ENCODE assay signal across 1 cellular context in the genomic region with DNA sequence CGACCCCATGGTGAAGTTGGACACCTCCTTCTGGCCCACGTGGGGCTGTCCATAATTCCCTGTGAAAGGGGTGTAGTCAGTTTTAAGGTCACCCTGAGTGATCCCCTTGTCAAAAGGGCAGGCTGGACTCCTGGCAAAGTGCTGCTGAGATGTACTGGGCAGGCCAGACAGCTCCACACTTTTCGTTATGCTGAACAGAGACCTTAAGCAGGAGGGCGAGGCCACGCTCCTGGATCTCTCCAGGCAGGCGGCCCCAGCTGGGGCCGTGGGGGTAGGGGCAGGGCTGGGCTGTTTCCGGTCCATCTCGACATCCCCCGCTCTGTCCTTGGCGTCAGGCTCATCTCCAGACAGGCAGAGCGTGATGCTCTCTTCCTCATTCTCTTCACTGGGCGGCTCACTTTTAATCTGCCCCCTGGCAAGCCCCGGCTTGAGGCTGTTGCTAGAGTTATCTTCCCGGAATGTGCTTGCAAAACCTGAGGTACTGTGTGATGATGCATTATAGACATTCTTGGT.
TF ChIP-seq lines count a peak whose summit lies in the region.

No MANE protein-coding gene starts in this region.

TF ChIP-seq in GM23338, 12 proteins besides CTCF, POLR2A, EP300 and RAD21 (continued from another document):
- TF ChIP-seq, protein P1, sequence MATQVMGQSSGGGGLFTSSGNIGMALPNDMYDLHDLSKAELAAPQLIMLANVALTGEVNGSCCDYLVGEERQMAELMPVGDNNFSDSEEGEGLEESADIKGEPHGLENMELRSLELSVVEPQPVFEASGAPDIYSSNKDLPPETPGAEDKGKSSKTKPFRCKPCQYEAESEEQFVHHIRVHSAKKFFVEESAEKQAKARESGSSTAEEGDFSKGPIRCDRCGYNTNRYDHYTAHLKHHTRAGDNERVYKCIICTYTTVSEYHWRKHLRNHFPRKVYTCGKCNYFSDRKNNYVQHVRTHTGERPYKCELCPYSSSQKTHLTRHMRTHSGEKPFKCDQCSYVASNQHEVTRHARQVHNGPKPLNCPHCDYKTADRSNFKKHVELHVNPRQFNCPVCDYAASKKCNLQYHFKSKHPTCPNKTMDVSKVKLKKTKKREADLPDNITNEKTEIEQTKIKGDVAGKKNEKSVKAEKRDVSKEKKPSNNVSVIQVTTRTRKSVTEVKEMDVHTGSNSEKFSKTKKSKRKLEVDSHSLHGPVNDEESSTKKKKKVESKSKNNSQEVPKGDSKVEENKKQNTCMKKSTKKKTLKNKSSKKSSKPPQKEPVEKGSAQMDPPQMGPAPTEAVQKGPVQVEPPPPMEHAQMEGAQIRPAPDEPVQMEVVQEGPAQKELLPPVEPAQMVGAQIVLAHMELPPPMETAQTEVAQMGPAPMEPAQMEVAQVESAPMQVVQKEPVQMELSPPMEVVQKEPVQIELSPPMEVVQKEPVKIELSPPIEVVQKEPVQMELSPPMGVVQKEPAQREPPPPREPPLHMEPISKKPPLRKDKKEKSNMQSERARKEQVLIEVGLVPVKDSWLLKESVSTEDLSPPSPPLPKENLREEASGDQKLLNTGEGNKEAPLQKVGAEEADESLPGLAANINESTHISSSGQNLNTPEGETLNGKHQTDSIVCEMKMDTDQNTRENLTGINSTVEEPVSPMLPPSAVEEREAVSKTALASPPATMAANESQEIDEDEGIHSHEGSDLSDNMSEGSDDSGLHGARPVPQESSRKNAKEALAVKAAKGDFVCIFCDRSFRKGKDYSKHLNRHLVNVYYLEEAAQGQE (IDR thresholded peaks at IDR 0.05; ENCODE audit: unreplicated experiment) = no peak
- TF ChIP-seq EZH2phosphoT487 (IDR thresholded peaks at IDR 0.05; ENCODE audit: unreplicated experiment) (no peak), ZNF331 (CRISPR knock-in tag; IDR thresholded peaks at IDR 0.05; ENCODE audit: low read depth) (no peak), STAT1 (IDR thresholded peaks at IDR 0.05; ENCODE audit: unreplicated experiment) (no peak), POLR2AphosphoS5 (IDR thresholded peaks at IDR 0.05; ENCODE audit: low read depth) (no peak), ZNF114 (CRISPR knock-in tag; IDR thresholded peaks at IDR 0.05) (no peak), CREB1 (CRISPR knock-in tag; IDR thresholded peaks at IDR 0.05; ENCODE audit: low read depth) (no peak)
- TF ChIP-seq, protein P2, sequence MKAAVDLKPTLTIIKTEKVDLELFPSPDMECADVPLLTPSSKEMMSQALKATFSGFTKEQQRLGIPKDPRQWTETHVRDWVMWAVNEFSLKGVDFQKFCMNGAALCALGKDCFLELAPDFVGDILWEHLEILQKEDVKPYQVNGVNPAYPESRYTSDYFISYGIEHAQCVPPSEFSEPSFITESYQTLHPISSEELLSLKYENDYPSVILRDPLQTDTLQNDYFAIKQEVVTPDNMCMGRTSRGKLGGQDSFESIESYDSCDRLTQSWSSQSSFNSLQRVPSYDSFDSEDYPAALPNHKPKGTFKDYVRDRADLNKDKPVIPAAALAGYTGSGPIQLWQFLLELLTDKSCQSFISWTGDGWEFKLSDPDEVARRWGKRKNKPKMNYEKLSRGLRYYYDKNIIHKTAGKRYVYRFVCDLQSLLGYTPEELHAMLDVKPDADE (IDR thresholded peaks at IDR 0.05) = no peak
